36 cellular contexts compared by ENCODE assay signal in the genomic region with DNA sequence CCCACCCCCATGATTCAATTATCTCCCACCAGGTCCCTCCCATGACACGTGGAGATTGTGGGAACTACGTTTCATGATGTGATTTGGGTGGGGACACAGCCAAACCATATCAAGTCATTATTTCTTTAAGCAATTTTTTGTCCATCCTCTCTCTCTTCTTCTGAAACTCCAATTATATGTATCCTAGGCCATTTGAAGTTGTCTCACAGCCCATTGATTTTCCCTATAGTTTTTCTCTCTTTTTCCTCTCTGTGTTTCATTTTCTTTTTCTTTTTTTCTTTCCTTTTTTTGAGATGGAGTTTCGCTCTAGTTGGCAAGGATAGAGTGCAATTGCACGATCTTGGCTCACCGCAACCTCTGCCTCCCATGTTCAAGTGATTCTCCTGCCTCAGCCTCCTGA.
"Had no signal": no experiment of that assay in that cellular context is flagged by ENCODE, and none has a peak within 500 bp of the region (broad histone marks: within the 10 kb centered on the region; RNA-seq: fewer than 3 reads in every experiment).

No MANE protein-coding gene starts in this region.

- DNase-seq: Karpas-422, Kasumi-1, MG63, MM.1S, MV-4-11, NCI-H1048, NCI-H1092, NCI-H1092 treated with DMSO at 0.1 percent for 48 hours, NCI-H1105, NCI-H1105 treated with DMSO at 0.1 percent for 48 hours, NCI-H1417, NCI-H1417 treated with DMSO at 0.1 percent for 48 hours, NCI-H1436, NCI-H1436 treated with DMSO at 0.1 percent for 48 hours, NCI-H146, NCI-H1694, NCI-H1694 treated with DMSO at 0.1 percent for 48 hours, NCI-H187, NCI-H187 treated with DMSO at 0.1 percent for 48 hours, NCI-H1930, NCI-H2029, NCI-H2029 treated with DMSO at 0.1 percent for 48 hours, NCI-H2081, NCI-H2081 treated with DMSO at 0.1 percent for 48 hours, NCI-H2107, NCI-H2171, NCI-H2171 treated with DMSO at 0.1 percent for 48 hours, NCI-H2227 treated with DMSO at 0.1 percent for 48 hours, NCI-H226, NCI-H345, NCI-H446, NCI-H446 treated with DMSO at 0.1 percent for 48 hours, NCI-H510A, NCI-H510A treated with DMSO at 0.1 percent for 48 hours, NCI-H524 had no signal

- H3K36me3 ChIP-seq: MG63 had no signal

- H3K27ac ChIP-seq: KMS-11 had no signal

- H3K4me3 ChIP-seq: MG63 had no signal
